Comparison of ENCODE assay signal across 1 cellular context in the genomic region with DNA sequence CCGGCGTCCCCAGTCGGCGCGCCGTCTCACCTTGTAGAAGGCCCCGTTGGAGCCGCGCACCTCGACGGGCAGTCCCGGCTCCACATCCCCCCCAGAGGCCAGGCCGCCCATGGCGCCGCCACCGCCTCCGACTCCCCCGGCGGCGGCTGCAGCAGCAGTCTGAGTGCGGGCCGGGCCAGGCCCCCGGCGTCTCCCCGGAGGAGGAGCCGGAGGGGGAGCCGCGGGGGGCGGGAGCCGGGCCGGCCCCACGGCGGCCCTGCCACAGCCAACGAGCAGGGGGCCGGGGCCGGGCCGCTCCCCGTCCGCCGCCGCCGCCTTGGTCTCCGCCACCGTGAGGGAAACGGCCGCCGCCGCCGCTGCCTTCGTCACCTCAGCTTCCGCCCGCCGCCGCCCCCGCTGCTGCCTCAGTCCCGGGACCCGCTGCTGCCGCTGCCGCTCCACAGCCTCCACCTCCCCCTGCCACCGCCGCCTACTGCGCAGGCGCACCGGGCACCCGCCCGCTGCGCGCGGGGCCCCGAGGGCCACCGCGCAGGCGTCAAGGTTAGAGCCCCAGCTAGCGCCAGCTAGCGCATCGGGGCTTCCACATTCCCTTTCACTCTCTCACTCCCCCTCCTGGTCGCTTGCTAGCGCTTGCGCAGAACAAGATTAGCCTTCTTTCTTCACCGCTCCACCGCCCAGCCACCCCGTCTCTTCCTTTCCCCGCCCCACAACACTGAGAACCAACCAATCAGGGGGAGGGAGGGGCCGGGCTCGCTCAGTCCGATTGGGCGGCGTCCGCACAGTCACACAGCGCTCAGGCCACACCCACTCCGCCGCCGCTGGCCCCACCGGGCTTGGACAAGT.
TF ChIP-seq lines count a peak whose summit lies in the region.

A gene (minus strand): TSS at position 476 of the 843 bp plus-strand sequence. CDS start 365 bp downstream, at position 111.

TF ChIP-seq in IMR-90, 13 proteins besides CTCF, POLR2A, EP300 and RAD21 (continued from another document):
- no peak for TF ChIP-seq MXI1 (IDR thresholded peaks at IDR 0.05; ENCODE audit: borderline replicate concordance, low read depth, low read length)
- peak; percentile 86; the same call in 1 of the 2 replicates for TF ChIP-seq MAZ (IDR thresholded peaks at IDR 0.05; ENCODE audit: borderline replicate concordance, low read depth, low read length)
- TF ChIP-seq, protein P1, sequence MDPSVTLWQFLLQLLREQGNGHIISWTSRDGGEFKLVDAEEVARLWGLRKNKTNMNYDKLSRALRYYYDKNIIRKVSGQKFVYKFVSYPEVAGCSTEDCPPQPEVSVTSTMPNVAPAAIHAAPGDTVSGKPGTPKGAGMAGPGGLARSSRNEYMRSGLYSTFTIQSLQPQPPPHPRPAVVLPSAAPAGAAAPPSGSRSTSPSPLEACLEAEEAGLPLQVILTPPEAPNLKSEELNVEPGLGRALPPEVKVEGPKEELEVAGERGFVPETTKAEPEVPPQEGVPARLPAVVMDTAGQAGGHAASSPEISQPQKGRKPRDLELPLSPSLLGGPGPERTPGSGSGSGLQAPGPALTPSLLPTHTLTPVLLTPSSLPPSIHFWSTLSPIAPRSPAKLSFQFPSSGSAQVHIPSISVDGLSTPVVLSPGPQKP (IDR thresholded peaks at IDR 0.05; ENCODE audit: borderline replicate concordance, low read depth, low read length), result no peak
- TF ChIP-seq NFE2L2 (IDR thresholded peaks at IDR 0.05; ENCODE audit: low read depth, low read length), result no peak
- TF ChIP-seq BHLHE40 (IDR thresholded peaks at IDR 0.05; ENCODE audit: low read depth, low read length), result peak; percentile 55; the same call in 1 of the 2 replicates
- TF ChIP-seq FOS (IDR thresholded peaks at IDR 0.05; ENCODE audit: low read depth, low read length), result no peak; the same call in 1 of the 2 replicates
- TF ChIP-seq CHD1 (IDR thresholded peaks at IDR 0.05; ENCODE audit: low read depth, low read length), result no peak
- TF ChIP-seq, protein P2, sequence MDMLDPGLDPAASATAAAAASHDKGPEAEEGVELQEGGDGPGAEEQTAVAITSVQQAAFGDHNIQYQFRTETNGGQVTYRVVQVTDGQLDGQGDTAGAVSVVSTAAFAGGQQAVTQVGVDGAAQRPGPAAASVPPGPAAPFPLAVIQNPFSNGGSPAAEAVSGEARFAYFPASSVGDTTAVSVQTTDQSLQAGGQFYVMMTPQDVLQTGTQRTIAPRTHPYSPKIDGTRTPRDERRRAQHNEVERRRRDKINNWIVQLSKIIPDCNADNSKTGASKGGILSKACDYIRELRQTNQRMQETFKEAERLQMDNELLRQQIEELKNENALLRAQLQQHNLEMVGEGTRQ (IDR thresholded peaks at IDR 0.05; ENCODE audit: low read depth, low read length), result no peak
